In the genomic region with DNA sequence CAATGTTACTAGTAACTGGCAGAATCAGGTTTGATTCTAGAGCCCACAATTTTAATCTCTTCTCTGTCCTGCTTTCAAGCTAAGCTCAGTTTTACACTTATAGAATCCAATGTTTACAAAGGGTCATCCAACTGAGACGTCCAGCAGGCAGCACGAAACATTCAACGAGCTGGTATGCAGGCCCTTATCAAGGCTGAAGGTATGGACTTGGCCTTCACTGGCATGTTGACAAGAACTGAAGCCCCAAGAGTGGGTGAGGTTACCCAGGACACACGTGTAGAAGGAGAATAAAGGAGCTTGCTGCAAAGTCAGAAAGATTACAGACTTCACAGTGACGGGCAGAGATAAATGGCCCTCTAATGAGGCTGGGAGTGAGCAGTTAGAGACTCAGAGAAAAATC, we compare ENCODE assay signal across 31 cellular contexts.
"Had no signal": no experiment of that assay in that cellular context is flagged by ENCODE, and none has a peak within 500 bp of the region (broad histone marks: within the 10 kb centered on the region; RNA-seq: fewer than 3 reads in every experiment).

No MANE protein-coding gene starts in this region.

- H3K4me1 ChIP-seq: lower lobe of right lung, pancreas, prostate gland, sigmoid colon, transverse colon, upper lobe of left lung, vagina had no signal

- H3K27ac Mint-ChIP-seq: immature natural killer cell; nephron; stimulated activated memory B cell treated with anti-CD40 and anti-IgM and Interleukin-4, amounts not matched to agents 10 μg/mL and 1 μg/mL and 100 μg/mL, for 72 hours had no signal

- DNase-seq: hypothalamus; immature natural killer cell; kidney; left cardiac atrium; lower lobe of right lung; mammary epithelial cell; mesenchymal stem cell; naive thymus-derived CD8-positive, alpha-beta T cell; nucleus accumbens; pancreas; posterior cingulate gyrus; retina; right cardiac atrium; sigmoid colon; small intestine; spleen; stimulated activated CD4-positive, alpha-beta T cell treated with anti-CD3 and anti-CD28 coated beads, Interleukin-2, amount 100 ng/mL, for 48 hours; stimulated activated CD4-positive, alpha-beta T cell treated with anti-CD3 and anti-CD28 coated beads, Interleukin-4, amount 100 ng/mL, for 4 hours; stimulated activated CD8-positive, alpha-beta memory T cell treated with anti-CD3 and anti-CD28 coated beads, Interleukin-4, amount 100 ng/mL, for 48 hours; stimulated activated naive CD4-positive, alpha-beta T cell treated with Interleukin-2 at 50 U/mL for 16 hours; stimulated activated naive CD8-positive, alpha-beta T cell treated with anti-CD3 and anti-CD28 coated beads, Interleukin-15, amount 100 ng/mL, for 72 hours; substantia nigra; transverse colon; upper lobe of left lung had no signal

- H3K9me3 ChIP-seq: lower lobe of right lung, pancreas, prostate gland, sigmoid colon, spleen, transverse colon, upper lobe of left lung, vagina had no signal

- H3K9me3 Mint-ChIP-seq: naive thymus-derived CD8-positive, alpha-beta T cell; nephron; neural crest cell; stimulated activated memory B cell treated with anti-CD40 and anti-IgM and Interleukin-4, amounts not matched to agents 10 μg/mL and 1 μg/mL and 100 μg/mL, for 72 hours; stimulated activated naive CD8-positive, alpha-beta T cell treated with anti-CD3 and anti-CD28 coated beads, Interleukin-15, amount 100 ng/mL, for 72 hours had no signal

- H3K4me1 Mint-ChIP-seq: immature natural killer cell; neural crest cell; stimulated activated naive CD8-positive, alpha-beta T cell treated with anti-CD3 and anti-CD28 coated beads, Interleukin-15, amount 100 ng/mL, for 72 hours had no signal

- H3K27ac ChIP-seq: lower lobe of right lung, pancreas, prostate gland, sigmoid colon, spleen, transverse colon, upper lobe of left lung, vagina had no signal

- H3K36me3 ChIP-seq: pancreas, upper lobe of left lung, vagina had no signal

- H3K27me3 ChIP-seq: pancreas, sigmoid colon, spleen, transverse colon, upper lobe of left lung, vagina had no signal

- H3K27me3 Mint-ChIP-seq: naive thymus-derived CD8-positive, alpha-beta T cell; stimulated activated memory B cell treated with anti-CD40 and anti-IgM and Interleukin-4, amounts not matched to agents 10 μg/mL and 1 μg/mL and 100 μg/mL, for 72 hours; stimulated activated naive CD8-positive, alpha-beta T cell treated with anti-CD3 and anti-CD28 coated beads, Interleukin-15, amount 100 ng/mL, for 72 hours had no signal

- H3K4me3 ChIP-seq: lower lobe of right lung, pancreas, prostate gland, sigmoid colon, spleen, transverse colon, upper lobe of left lung, vagina had no signal

- FAIRE-seq: islet of Langerhans, kidney, pancreas, small intestine had no signal

- H3K4me3 Mint-ChIP-seq: immature natural killer cell; naive thymus-derived CD8-positive, alpha-beta T cell; nephron; neural crest cell; stimulated activated memory B cell treated with anti-CD40 and anti-IgM and Interleukin-4, amounts not matched to agents 10 μg/mL and 1 μg/mL and 100 μg/mL, for 72 hours; stimulated activated naive CD8-positive, alpha-beta T cell treated with anti-CD3 and anti-CD28 coated beads, Interleukin-15, amount 100 ng/mL, for 72 hours had no signal

- ATAC-seq: left cardiac atrium; left lobe of liver; naive thymus-derived CD8-positive, alpha-beta T cell; pancreas; right cardiac atrium; stimulated activated memory B cell treated with anti-CD40 and anti-IgM and Interleukin-4, amounts not matched to agents 10 μg/mL and 1 μg/mL and 100 μg/mL, for 72 hours; stimulated activated naive CD8-positive, alpha-beta T cell treated with anti-CD3 and anti-CD28 coated beads, Interleukin-15, amount 100 ng/mL, for 72 hours had no signal
